Comparison of ENCODE assay signal across 8 cellular contexts in genomic region chr7:2520808-2521146, GRCh38. TPM values are rescaled to one million over a fixed set of nuclear protein-coding genes. Genes with fewer than 3 reads are reported as not detected.
DNase-seq lines count a peak whose midpoint lies in the region; ATAC-seq and TF ChIP-seq lines count a peak whose summit lies in the region.

No MANE protein-coding gene starts in this region.

- H3K4me3 Mint-ChIP-seq in T-helper 1 cell treated with Interleukin-12 subunit alpha and Interleukin-12 subunit beta and Interleukin-4 antibody, amounts not matched to agents 30 μg/mL and 1 μg/mL, for 36 hours: peak overlapping the region; percentile 93

- peak overlapping the region; percentile 78 for H3K27ac Mint-ChIP-seq in T-helper 1 cell treated with Interleukin-12 subunit alpha and Interleukin-12 subunit beta and Interleukin-4 antibody, amounts not matched to agents 30 μg/mL and 1 μg/mL, for 36 hours

- peaks cover 22% of the 10 kb centered on the region for H3K36me3 Mint-ChIP-seq in T-helper 1 cell treated with Interleukin-12 subunit alpha and Interleukin-12 subunit beta and Interleukin-4 antibody, amounts not matched to agents 30 μg/mL and 1 μg/mL, for 36 hours (ENCODE audit: low read depth)

- peaks cover 20% of the 10 kb centered on the region for H3K27me3 ChIP-seq in H7 (ENCODE audit: control insufficient read depth, insufficient read depth, low read length)
- H3K27me3 ChIP-seq in skeletal muscle satellite cell (ENCODE audit: control insufficient read depth, insufficient read depth, low read length): no peaks in the 10 kb centered on the region

- no peak for ATAC-seq in GM21576 (IDR thresholded peaks at IDR 0.05; ENCODE audit: unreplicated experiment)

- DNase-seq in H7 (no peak), glomerular visceral epithelial cell (ENCODE audit: extremely low spot score) (peak; percentile 36), dermis blood vessel endothelial cell (no peak), GM10266 (ENCODE audit: extremely low spot score) (no peak), NCI-H510A (lab: John Stamatoyannopoulos, UW) (no peak)

- H3K9me3 ChIP-seq in skeletal muscle satellite cell (replicated peaks; ENCODE audit: low read length): no peaks in the 10 kb centered on the region

- H3K27me3 Mint-ChIP-seq in T-helper 1 cell treated with Interleukin-12 subunit alpha and Interleukin-12 subunit beta and Interleukin-4 antibody, amounts not matched to agents 30 μg/mL and 1 μg/mL, for 36 hours (ENCODE audit: low read depth): peaks cover 6% of the 10 kb centered on the region

- H3K4me1 Mint-ChIP-seq in T-helper 1 cell treated with Interleukin-12 subunit alpha and Interleukin-12 subunit beta and Interleukin-4 antibody, amounts not matched to agents 30 μg/mL and 1 μg/mL, for 36 hours (ENCODE audit: low read depth): peaks cover 25% of the 10 kb centered on the region

- peak overlapping the region; percentile 87 for H3K4me2 ChIP-seq in skeletal muscle satellite cell (ENCODE audit: low read length)

- H3K36me3 ChIP-seq in H7 (replicated peaks; ENCODE audit: control insufficient read depth, insufficient read depth, low read length) (no peaks in the 10 kb centered on the region), skeletal muscle satellite cell (ENCODE audit: insufficient read depth, low read length) (peaks cover 3% of the 10 kb centered on the region)

- no peak for TF ChIP-seq CTCF in GM10266 (IDR thresholded peaks at IDR 0.05; ENCODE audit: control insufficient read depth, insufficient read depth, low read depth, missing control alignments)

- H3K9me3 Mint-ChIP-seq in T-helper 1 cell treated with Interleukin-12 subunit alpha and Interleukin-12 subunit beta and Interleukin-4 antibody, amounts not matched to agents 30 μg/mL and 1 μg/mL, for 36 hours: no peaks in the 10 kb centered on the region

- H3K4me1 ChIP-seq in skeletal muscle satellite cell (ENCODE audit: control insufficient read depth, insufficient read depth, low read length): peaks cover 72% of the 10 kb centered on the region

- H3K4me3 ChIP-seq in H7 (ENCODE audit: insufficient read depth, low read depth, low read length): peak overlapping the region; percentile 51
- peak overlapping the region; percentile 73 for H3K4me3 ChIP-seq in skeletal muscle satellite cell (ENCODE audit: low read length)

- H3K9ac ChIP-seq in skeletal muscle satellite cell (ENCODE audit: low read depth, low read length): peak overlapping the region; percentile 68

RNA-seq across cellular contexts. Expression of gene LFNG, which starts 1.2 kb away (rescaled TPM):
- 12.8 and 20.0 TPM in 2 replicates for total RNA-seq in H7 (2014; rRNA removed; shearing (Covaris generic))
- 1.3 and 2.0 TPM in 2 replicates for total RNA-seq in skeletal muscle satellite cell (2012; rRNA removed)
- total RNA-seq in dermis blood vessel endothelial cell: 26.4 and 36.4 TPM in 2 replicates

RNA-seq across cellular contexts. Expression of gene BRAT1, which starts 34.5 kb away (rescaled TPM):
- 83.5 and 86.4 TPM in 2 replicates for total RNA-seq in H7 (2014; rRNA removed; shearing (Covaris generic))
- 25.3 and 31.0 TPM in 2 replicates for total RNA-seq in skeletal muscle satellite cell (2012; rRNA removed)
- total RNA-seq in dermis blood vessel endothelial cell: 31.7 and 38.0 TPM in 2 replicates

RNA-seq across cellular contexts. Expression of gene IQCE, which starts 38.0 kb away (rescaled TPM):
- 2.1 and 4.0 TPM in 2 replicates for total RNA-seq in H7 (2014; rRNA removed; shearing (Covaris generic))
- total RNA-seq in skeletal muscle satellite cell (2012; rRNA removed): 6.8 and 9.6 TPM in 2 replicates
- 6.0 and 10.4 TPM in 2 replicates for total RNA-seq in dermis blood vessel endothelial cell

RNA-seq across cellular contexts. Expression of gene GRIFIN, which starts 44.6 kb away (rescaled TPM):
- total RNA-seq in H7 (2014; rRNA removed; shearing (Covaris generic)): not detected in 2 replicates
- not detected in 2 replicates for total RNA-seq in skeletal muscle satellite cell (2012; rRNA removed)
- total RNA-seq in dermis blood vessel endothelial cell: not detected in 2 replicates
